17 cellular contexts compared by ENCODE assay signal in genomic region chr18:79512461-79513380, GRCh38.
DNase-seq lines count a peak whose midpoint lies in the region; ATAC-seq and TF ChIP-seq lines count a peak whose summit lies in the region.
"Had no signal": no experiment of that assay in that cellular context is flagged by ENCODE, and none has a peak within 500 bp of the region (broad histone marks: within the 10 kb centered on the region; RNA-seq: fewer than 3 reads in every experiment).

No MANE protein-coding gene starts in this region.

- peaks cover 57% of the 10 kb centered on the region for H3K4me1 ChIP-seq in OCI-LY1 (ENCODE audit: insufficient read depth, low read length, severe bottlenecking)

- H3K79me2 ChIP-seq in OCI-LY1 (ENCODE audit: insufficient read depth, low read length), result no peaks in the 10 kb centered on the region

- H3K36me3 Mint-ChIP-seq in activated T-cell treated with anti-CD3 and anti-CD28 coated beads, Interleukin-2, amount 50 U/mL, for 24 hours (ENCODE audit: low read depth), result peaks cover 65% of the 10 kb centered on the region
- peaks cover 4 to 19% of the 10 kb centered on the region in 2 donors for H3K36me3 Mint-ChIP-seq in activated T-cell treated with anti-CD3 and anti-CD28 coated beads, Interleukin-2, amount 50 U/mL, for 72 hours (ENCODE audit: insufficient read depth in 2 of 2)

- peaks cover 9% of the 10 kb centered on the region for H3F3A ChIP-seq in OCI-LY1 (ENCODE audit: insufficient read depth, low read length)

- no peaks in the 10 kb centered on the region for H3K27me3 Mint-ChIP-seq in activated T-cell treated with anti-CD3 and anti-CD28 coated beads, Interleukin-2, amount 50 U/mL, for 24 hours
- H3K27me3 Mint-ChIP-seq in activated T-cell treated with anti-CD3 and anti-CD28 coated beads, Interleukin-2, amount 50 U/mL, for 72 hours (ENCODE audit: low read depth), result no peaks in the 10 kb centered on the region
- H3K27me3 Mint-ChIP-seq: activated CD8-positive, alpha-beta T cell treated with anti-CD3 and anti-CD28 coated beads for 36 hours; central memory CD8-positive, alpha-beta T cell had no signal

- H3K9me3 ChIP-seq in OCI-LY1 (ENCODE audit: low read length), result no peaks in the 10 kb centered on the region
- H3K9me3 ChIP-seq: gastroesophageal sphincter, pancreas had no signal

- H3K9me2 ChIP-seq in OCI-LY1 (ENCODE audit: low read depth, low read length), result no peaks in the 10 kb centered on the region

- peak; percentile 22 for DNase-seq in activated T-cell treated with anti-CD3 and anti-CD28 coated beads, Interleukin-2, amount 50 U/mL, for 24 hours
- DNase-seq in activated T-cell treated with anti-CD3 and anti-CD28 coated beads, Interleukin-2, amount 50 U/mL, for 72 hours, result no peak
- DNase-seq in coronary artery (ENCODE audit: low spot score), result peak; percentile 52
- DNase-seq in stimulated activated CD8-positive, alpha-beta memory T cell treated with anti-CD3 and anti-CD28 coated beads, Interleukin-4, amount 100 ng/mL, for 48 hours, result peak; percentile 18
- no peak for DNase-seq in putamen (ENCODE audit: low spot score)
- no peak for DNase-seq in COR-L47 (lab: John Stamatoyannopoulos, UW)
- DNase-seq in NCI-H748 (lab: John Stamatoyannopoulos, UW; ENCODE audit: unreplicated experiment), result no peak
- DNase-seq: activated CD8-positive, alpha-beta T cell treated with anti-CD3 and anti-CD28 coated beads for 36 hours; HCEC 1CT; immature natural killer cell; midbrain; SHP77 had no signal

- H3K4me3 ChIP-seq in OCI-LY1 (ENCODE audit: low read depth, low read length, poor library complexity, severe bottlenecking) (no peak overlapping the region), coronary artery (no peak overlapping the region)
- H3K4me3 ChIP-seq: gastroesophageal sphincter, pancreas had no signal

- no peak overlapping the region for H3K4me3 Mint-ChIP-seq in activated T-cell treated with anti-CD3 and anti-CD28 coated beads, Interleukin-2, amount 50 U/mL, for 24 hours
- no peak overlapping the region for H3K4me3 Mint-ChIP-seq in activated T-cell treated with anti-CD3 and anti-CD28 coated beads, Interleukin-2, amount 50 U/mL, for 72 hours
- H3K4me3 Mint-ChIP-seq: activated CD8-positive, alpha-beta T cell treated with anti-CD3 and anti-CD28 coated beads for 36 hours; CD8-positive, alpha-beta memory T cell; central memory CD8-positive, alpha-beta T cell; immature natural killer cell had no signal

- peaks cover 45% of the 10 kb centered on the region for H3K4me1 Mint-ChIP-seq in activated T-cell treated with anti-CD3 and anti-CD28 coated beads, Interleukin-2, amount 50 U/mL, for 24 hours (ENCODE audit: low read depth)
- H3K4me1 Mint-ChIP-seq in activated T-cell treated with anti-CD3 and anti-CD28 coated beads, Interleukin-2, amount 50 U/mL, for 72 hours (ENCODE audit: low read depth), result peaks cover 37% of the 10 kb centered on the region

- H3K9ac ChIP-seq in OCI-LY1 (ENCODE audit: low read length), result no peak overlapping the region

- ATAC-seq in activated T-cell treated with anti-CD3 and anti-CD28 coated beads, Interleukin-2, amount 50 U/mL, for 72 hours (replicated peaks in 1 of 2), result no peak
- ATAC-seq: activated CD8-positive, alpha-beta T cell treated with anti-CD3 and anti-CD28 coated beads for 36 hours; gastroesophageal sphincter; pancreas had no signal

- no peaks in the 10 kb centered on the region for H3K9me3 Mint-ChIP-seq in activated T-cell treated with anti-CD3 and anti-CD28 coated beads, Interleukin-2, amount 50 U/mL, for 24 hours
- H3K9me3 Mint-ChIP-seq in activated T-cell treated with anti-CD3 and anti-CD28 coated beads, Interleukin-2, amount 50 U/mL, for 72 hours, result no peaks in the 10 kb centered on the region
- H3K9me3 Mint-ChIP-seq: activated CD8-positive, alpha-beta T cell treated with anti-CD3 and anti-CD28 coated beads for 36 hours; CD8-positive, alpha-beta memory T cell; central memory CD8-positive, alpha-beta T cell; immature natural killer cell had no signal

- no peaks in the 10 kb centered on the region for H3K27me3 ChIP-seq in OCI-LY1 (ENCODE audit: insufficient read depth, low read length)
- H3K27me3 ChIP-seq: gastroesophageal sphincter, pancreas had no signal

- TF ChIP-seq CTCF in OCI-LY1 (IDR thresholded peaks at IDR 0.05; ENCODE audit: low read length) (no peak), coronary artery (IDR thresholded peaks at IDR 0.05) (no peak)

- H3K27ac ChIP-seq in OCI-LY1 (ENCODE audit: low read depth, low read length, poor library complexity, severe bottlenecking) (peak overlapping the region; percentile 18), coronary artery (no peak overlapping the region)
- H3K27ac ChIP-seq: gastroesophageal sphincter, pancreas had no signal

- H2AFZ ChIP-seq in OCI-LY1 (ENCODE audit: low read length), result no peak overlapping the region

- no peak overlapping the region for H3K4me2 ChIP-seq in OCI-LY1 (ENCODE audit: low read length)

- H3K27ac Mint-ChIP-seq in activated T-cell treated with anti-CD3 and anti-CD28 coated beads, Interleukin-2, amount 50 U/mL, for 24 hours, result peak overlapping the region; percentile 57
- H3K27ac Mint-ChIP-seq in activated T-cell treated with anti-CD3 and anti-CD28 coated beads, Interleukin-2, amount 50 U/mL, for 72 hours, result no peak overlapping the region
- H3K27ac Mint-ChIP-seq: immature natural killer cell had no signal

- H3K36me3 ChIP-seq in OCI-LY1 (ENCODE audit: insufficient read depth, low read length), result peaks cover 56% of the 10 kb centered on the region
- H3K36me3 ChIP-seq: pancreas had no signal

- H4K20me1 ChIP-seq in OCI-LY1 (ENCODE audit: insufficient read depth, low read length), result no peaks in the 10 kb centered on the region

Comparison
In these comparisons a context has a peak if more than half of its experiments do, and no peak if none do; other contexts are left out.
1. DNase-seq: peak in activated T-cell treated with anti-CD3 and anti-CD28 coated beads, Interleukin-2, amount 50 U/mL, for 24 hours (single experiment), coronary artery (single experiment) and stimulated activated CD8-positive, alpha-beta memory T cell treated with anti-CD3 and anti-CD28 coated beads, Interleukin-4, amount 100 ng/mL, for 48 hours (single experiment); none in activated T-cell treated with anti-CD3 and anti-CD28 coated beads, Interleukin-2, amount 50 U/mL, for 72 hours (0 of 2), putamen (single experiment), COR-L47 (single experiment) and NCI-H748 (single experiment).